Comparison of ENCODE assay signal across 14 cellular contexts in genomic region chr20:22583773-22584629, GRCh38. TPM values are rescaled to one million over a fixed set of nuclear protein-coding genes. Genes with fewer than 3 reads are reported as not detected.
DNase-seq lines count a peak whose midpoint lies in the region; ATAC-seq, FAIRE-seq and TF ChIP-seq lines count a peak whose summit lies in the region.
"Had no signal": no experiment of that assay in that cellular context is flagged by ENCODE, and none has a peak within 500 bp of the region (broad histone marks: within the 10 kb centered on the region; RNA-seq: fewer than 3 reads in every experiment).

TSS of gene FOXA2 (minus strand) at chr20:22584572. CDS start at chr20:22584278, 294 bp downstream.

- H3K27me3 Mint-ChIP-seq in nephron progenitor cell (ENCODE audit: low read depth, poor library complexity), result peaks cover 98% of the 10 kb centered on the region

- no peaks in the 10 kb centered on the region for H3K27me3 ChIP-seq in bronchial epithelial cell (ENCODE audit: control insufficient read depth, insufficient read depth, low read length)

- peak within 1 kb of the TSS; percentile 80 for H3K4me3 ChIP-seq in bronchial epithelial cell (ENCODE audit: low read depth, low read length)

- FAIRE-seq in bronchial epithelial cell (lab: Jason Lieb, UNC), result no peak
- FAIRE-seq: endometrium had no signal

- peak; percentile 98 for DNase-seq in DMS53 (lab: John Stamatoyannopoulos, UW)
- DNase-seq in NCI-H1105 treated with DMSO at 0.1 percent for 48 hours (lab: John Stamatoyannopoulos, UW), result peak; percentile 39
- DNase-seq in bronchial epithelial cell (ENCODE audit: low read depth), result peak; percentile 46
- DNase-seq in nephron progenitor cell, result peak; percentile 42
- DNase-seq in G401 (ENCODE audit: low spot score), result no peak
- DNase-seq in GDM1 (lab: John Stamatoyannopoulos, UW), result no peak
- DNase-seq: activated CD4-positive, alpha-beta memory T cell treated with anti-CD3 and anti-CD28 coated beads for 36 hours; GF-D8; nucleus accumbens had no signal

- ATAC-seq in HG03469 (IDR thresholded peaks at IDR 0.05; ENCODE audit: unreplicated experiment) (no peak), GM18520 (IDR thresholded peaks at IDR 0.05; ENCODE audit: unreplicated experiment) (no peak)

- H3K4me3 Mint-ChIP-seq in nephron progenitor cell, result peak within 1 kb of the TSS; percentile 75
- H3K4me3 Mint-ChIP-seq: activated CD4-positive, alpha-beta memory T cell treated with anti-CD3 and anti-CD28 coated beads for 36 hours had no signal

- no peaks in the 10 kb centered on the region for H3K36me3 Mint-ChIP-seq in nephron progenitor cell (ENCODE audit: low read depth)

- no peak within 1 kb of the TSS for H3K27ac Mint-ChIP-seq in nephron progenitor cell
- H3K27ac Mint-ChIP-seq: activated CD4-positive, alpha-beta memory T cell treated with anti-CD3 and anti-CD28 coated beads for 36 hours had no signal

- H3K4me1 Mint-ChIP-seq in nephron progenitor cell, result peaks cover 18% of the 10 kb centered on the region

- TF ChIP-seq CTCF in bronchial epithelial cell (IDR thresholded peaks at IDR 0.05; ENCODE audit: insufficient read depth, low read length, severe bottlenecking) (no peak), nephron progenitor cell (IDR thresholded peaks at IDR 0.05) (no peak)

- in situ Hi-C loops in G401 (cut with HindIII; ENCODE audit: low sequenced_read_pairs), result no loop called here

- peaks cover 4% of the 10 kb centered on the region for H3K36me3 ChIP-seq in bronchial epithelial cell (ENCODE audit: control insufficient read depth, insufficient read depth, low read length)

- H3K9me3 Mint-ChIP-seq in nephron progenitor cell, result peaks cover 6% of the 10 kb centered on the region
- H3K9me3 Mint-ChIP-seq: activated CD4-positive, alpha-beta memory T cell treated with anti-CD3 and anti-CD28 coated beads for 36 hours had no signal

RNA-seq across cellular contexts. Expression of gene FOXA2, which starts in this region (rescaled TPM):
- total RNA-seq in bronchial epithelial cell, result 5.1 and 6.8 TPM in 2 replicates
- total RNA-seq in G401 (2014; rRNA removed; shearing (Covaris generic)), result not detected in 2 replicates
- total RNA-seq: activated CD4-positive, alpha-beta memory T cell treated with anti-CD3 and anti-CD28 coated beads for 36 hours; M059J; subcutaneous adipose tissue had no signal

Comparison
In these comparisons a context has a peak if more than half of its experiments do, and no peak if none do; other contexts are left out.
1. DNase-seq: peak in DMS53 (single experiment), NCI-H1105 treated with DMSO at 0.1 percent for 48 hours (single experiment), bronchial epithelial cell (single experiment) and nephron progenitor cell (single experiment); none in G401 (single experiment) and GDM1 (single experiment).